Comparison of ENCODE assay signal across 25 cellular contexts in the genomic region with DNA sequence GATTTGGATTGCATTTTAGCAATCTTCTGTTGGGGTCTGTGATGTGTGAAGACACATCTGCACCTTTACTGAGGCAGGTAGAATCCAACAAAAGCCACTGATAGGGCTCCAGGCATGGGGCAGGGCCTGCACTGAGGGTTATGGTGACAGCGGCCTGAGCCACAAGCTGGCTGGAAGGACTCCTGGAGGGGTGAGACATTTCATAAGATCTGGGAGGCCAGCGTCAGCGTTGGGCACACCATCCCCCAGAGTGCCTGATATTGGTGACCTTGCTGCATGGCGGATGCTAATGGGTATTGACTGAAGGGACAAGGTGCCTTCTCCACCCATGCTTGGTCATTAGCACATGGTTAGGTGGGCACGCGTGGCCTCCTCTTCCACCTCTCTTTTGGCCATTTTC.
"Had no signal": no experiment of that assay in that cellular context is flagged by ENCODE, and none has a peak within 500 bp of the region (broad histone marks: within the 10 kb centered on the region; RNA-seq: fewer than 3 reads in every experiment).

No MANE protein-coding gene starts in this region.

- H3K36me3 ChIP-seq: stomach, thoracic aorta, upper lobe of left lung had no signal

- ATAC-seq: activated CD4-positive, CD25-positive, alpha-beta regulatory T cell treated with anti-CD3 and anti-CD28 coated beads, Interleukin-2, amount 50 U/mL, for 24 hours; activated CD8-positive, alpha-beta memory T cell treated with anti-CD3 and anti-CD28 coated beads, Interleukin-2, amount 10 ng/mL, durations not matched to agents 7 days and 5 days; activated CD8-positive, alpha-beta T cell treated with anti-CD3 and anti-CD28 coated beads for 36 hours; body of pancreas; left lobe of liver; natural killer cell treated with Interleukin-12 subunit alpha and Interleukin-12 subunit beta and Interleukin-15 and Interleukin-18, amount 100 ng/mL, for 72 hours; sciatic nerve; stimulated activated memory B cell treated with anti-CD40 and anti-IgM and Interleukin-4, amounts not matched to agents 10 μg/mL and 1 μg/mL and 100 μg/mL, for 72 hours had no signal

- H3K9me3 Mint-ChIP-seq: activated CD4-positive, alpha-beta T cell treated with anti-CD3 and anti-CD28 coated beads, Interleukin-2, amount 10 ng/mL, durations not matched to agents 7 days and 5 days; activated CD8-positive, alpha-beta T cell treated with anti-CD3 and anti-CD28 coated beads for 36 hours; activated naive CD4-positive, alpha-beta T cell treated with anti-CD3 and anti-CD28 coated beads, Interleukin-2, amount 50 U/mL, for 24 hours; activated T-helper 1 cell treated with anti-CD3 and anti-CD28 coated beads, Interleukin-12 subunit alpha, Interleukin-12 subunit beta, Interleukin-2, Interleukin-4 antibody, amounts not matched to agents 30 ng/mL and 10 ng/mL and 1 ng/mL, durations not matched to agents 14 hours and 24 hours and 36 hours; immature natural killer cell; natural killer cell treated with Interleukin-12 subunit alpha and Interleukin-12 subunit beta and Interleukin-15 and Interleukin-18, amount 100 ng/mL, for 72 hours; stimulated activated memory B cell treated with anti-CD40 and anti-IgM and Interleukin-4, amounts not matched to agents 10 μg/mL and 1 μg/mL and 100 μg/mL, for 72 hours had no signal

- H3K27me3 ChIP-seq: body of pancreas, hepatocyte, stomach, upper lobe of left lung had no signal

- H3K9ac ChIP-seq: parathyroid adenoma, SK-N-SH had no signal

- H3K4me1 ChIP-seq: body of pancreas, parathyroid adenoma, upper lobe of left lung had no signal

- H3K4me3 ChIP-seq: body of pancreas, hepatocyte, smooth muscle cell, stomach, thoracic aorta, upper lobe of left lung had no signal

- H3K27me3 Mint-ChIP-seq: activated CD4-positive, alpha-beta T cell treated with anti-CD3 and anti-CD28 coated beads, Interleukin-2, amount 10 ng/mL, durations not matched to agents 7 days and 5 days had no signal

- DNase-seq: activated CD4-positive, alpha-beta T cell treated with anti-CD3 and anti-CD28 coated beads, Interleukin-2, amount 10 ng/mL, durations not matched to agents 7 days and 5 days; activated CD8-positive, alpha-beta memory T cell treated with anti-CD3 and anti-CD28 coated beads, Interleukin-2, amount 10 ng/mL, durations not matched to agents 7 days and 5 days; activated CD8-positive, alpha-beta T cell treated with anti-CD3 and anti-CD28 coated beads for 36 hours; activated gamma-delta T cell; activated T-cell treated with anti-CD3 and anti-CD28 coated beads for 4 hours; body of pancreas; immature natural killer cell; mammary epithelial cell; midbrain; stimulated activated CD4-positive, alpha-beta T cell treated with anti-CD3 and anti-CD28 coated beads, Interleukin-15, amount 100 ng/mL, for 24 hours; stomach; upper lobe of left lung had no signal

- H3K9me3 ChIP-seq: body of pancreas, SK-N-SH, stomach, thoracic aorta, upper lobe of left lung had no signal

- H3K4me2 ChIP-seq: hepatocyte, SK-N-SH, smooth muscle cell had no signal

- H3K4me3 Mint-ChIP-seq: activated CD4-positive, alpha-beta T cell treated with anti-CD3 and anti-CD28 coated beads, Interleukin-2, amount 10 ng/mL, durations not matched to agents 7 days and 5 days; activated CD8-positive, alpha-beta memory T cell treated with anti-CD3 and anti-CD28 coated beads, Interleukin-2, amount 10 ng/mL, durations not matched to agents 7 days and 5 days; activated CD8-positive, alpha-beta T cell treated with anti-CD3 and anti-CD28 coated beads for 36 hours; activated naive CD4-positive, alpha-beta T cell treated with anti-CD3 and anti-CD28 coated beads, Interleukin-2, amount 50 U/mL, for 24 hours; activated T-helper 1 cell treated with anti-CD3 and anti-CD28 coated beads, Interleukin-12 subunit alpha, Interleukin-12 subunit beta, Interleukin-2, Interleukin-4 antibody, amounts not matched to agents 30 ng/mL and 10 ng/mL and 1 ng/mL, durations not matched to agents 14 hours and 24 hours and 36 hours; immature natural killer cell; natural killer cell treated with Interleukin-12 subunit alpha and Interleukin-12 subunit beta and Interleukin-15 and Interleukin-18, amount 100 ng/mL, for 72 hours; stimulated activated memory B cell treated with anti-CD40 and anti-IgM and Interleukin-4, amounts not matched to agents 10 μg/mL and 1 μg/mL and 100 μg/mL, for 72 hours had no signal

- H3K27ac Mint-ChIP-seq: activated CD4-positive, alpha-beta T cell treated with anti-CD3 and anti-CD28 coated beads, Interleukin-2, amount 10 ng/mL, durations not matched to agents 7 days and 5 days; activated CD8-positive, alpha-beta memory T cell treated with anti-CD3 and anti-CD28 coated beads, Interleukin-2, amount 10 ng/mL, durations not matched to agents 7 days and 5 days; activated CD8-positive, alpha-beta T cell treated with anti-CD3 and anti-CD28 coated beads for 36 hours; activated naive CD4-positive, alpha-beta T cell treated with anti-CD3 and anti-CD28 coated beads, Interleukin-2, amount 50 U/mL, for 24 hours; activated T-helper 1 cell treated with anti-CD3 and anti-CD28 coated beads, Interleukin-12 subunit alpha, Interleukin-12 subunit beta, Interleukin-2, Interleukin-4 antibody, amounts not matched to agents 30 ng/mL and 10 ng/mL and 1 ng/mL, durations not matched to agents 14 hours and 24 hours and 36 hours; immature natural killer cell; natural killer cell treated with Interleukin-12 subunit alpha and Interleukin-12 subunit beta and Interleukin-15 and Interleukin-18, amount 100 ng/mL, for 72 hours; stimulated activated memory B cell treated with anti-CD40 and anti-IgM and Interleukin-4, amounts not matched to agents 10 μg/mL and 1 μg/mL and 100 μg/mL, for 72 hours had no signal

- H3K4me1 Mint-ChIP-seq: activated CD4-positive, alpha-beta T cell treated with anti-CD3 and anti-CD28 coated beads, Interleukin-2, amount 10 ng/mL, durations not matched to agents 7 days and 5 days; activated CD8-positive, alpha-beta memory T cell treated with anti-CD3 and anti-CD28 coated beads, Interleukin-2, amount 10 ng/mL, durations not matched to agents 7 days and 5 days; activated naive CD4-positive, alpha-beta T cell treated with anti-CD3 and anti-CD28 coated beads, Interleukin-2, amount 50 U/mL, for 24 hours; immature natural killer cell had no signal

- H3K27ac ChIP-seq: hepatocyte, parathyroid adenoma, VCaP had no signal

- H3K36me3 Mint-ChIP-seq: activated CD8-positive, alpha-beta memory T cell treated with anti-CD3 and anti-CD28 coated beads, Interleukin-2, amount 10 ng/mL, durations not matched to agents 7 days and 5 days; activated naive CD4-positive, alpha-beta T cell treated with anti-CD3 and anti-CD28 coated beads, Interleukin-2, amount 50 U/mL, for 24 hours; immature natural killer cell; natural killer cell treated with Interleukin-12 subunit alpha and Interleukin-12 subunit beta and Interleukin-15 and Interleukin-18, amount 100 ng/mL, for 72 hours; stimulated activated memory B cell treated with anti-CD40 and anti-IgM and Interleukin-4, amounts not matched to agents 10 μg/mL and 1 μg/mL and 100 μg/mL, for 72 hours had no signal
